8 cellular contexts compared by ENCODE assay signal in the genomic region with DNA sequence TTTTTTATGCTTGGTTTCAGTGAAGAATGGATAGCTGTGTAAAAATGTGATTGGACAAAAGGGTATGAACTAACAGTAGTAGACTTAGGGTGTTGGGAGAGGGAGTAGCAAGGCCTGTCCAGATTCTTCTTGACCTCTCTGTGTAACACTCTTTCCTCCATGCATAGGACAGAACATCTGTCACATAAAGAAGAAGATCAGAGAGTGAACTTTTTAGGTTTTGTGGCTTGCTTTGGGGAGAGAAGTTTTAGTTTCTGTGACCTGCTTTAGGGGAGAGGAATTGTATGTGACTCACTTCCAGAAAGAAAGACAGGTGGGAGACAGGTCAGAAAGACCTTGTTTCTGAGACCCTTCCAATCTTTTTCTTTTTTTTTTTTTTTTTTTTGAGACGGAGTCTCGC. TPM values are rescaled to one million over a fixed set of nuclear protein-coding genes. Genes with fewer than 3 reads are reported as not detected.
"Had no signal": no experiment of that assay in that cellular context is flagged by ENCODE, and none has a peak within 500 bp of the region (broad histone marks: within the 10 kb centered on the region; RNA-seq: fewer than 3 reads in every experiment).

No MANE protein-coding gene starts in this region.

- H3K4me3 Mint-ChIP-seq: IgD-negative memory B cell had no signal

- H3K9ac ChIP-seq: KMS-11 had no signal

- H3K27ac ChIP-seq: HL-60, KMS-11 had no signal

- DNase-seq: IMR-90, KBM-7, KG1 had no signal

- H3K4me1 Mint-ChIP-seq: IgD-negative memory B cell had no signal

- H3K4me3 ChIP-seq: K562 had no signal

- H3K27ac Mint-ChIP-seq: IgD-negative memory B cell had no signal

- ATAC-seq: HepG2, K562 had no signal

- H3K4me2 ChIP-seq: KMS-11 had no signal

- H3K27me3 Mint-ChIP-seq: IgD-negative memory B cell had no signal

RNA-seq across cellular contexts. Expression of gene LRRC52, which starts 27.3 kb away (rescaled TPM):
- polyA plus RNA-seq: HepG2, IgD-negative memory B cell, IMR-90, K562 had no signal
